In the genomic region with DNA sequence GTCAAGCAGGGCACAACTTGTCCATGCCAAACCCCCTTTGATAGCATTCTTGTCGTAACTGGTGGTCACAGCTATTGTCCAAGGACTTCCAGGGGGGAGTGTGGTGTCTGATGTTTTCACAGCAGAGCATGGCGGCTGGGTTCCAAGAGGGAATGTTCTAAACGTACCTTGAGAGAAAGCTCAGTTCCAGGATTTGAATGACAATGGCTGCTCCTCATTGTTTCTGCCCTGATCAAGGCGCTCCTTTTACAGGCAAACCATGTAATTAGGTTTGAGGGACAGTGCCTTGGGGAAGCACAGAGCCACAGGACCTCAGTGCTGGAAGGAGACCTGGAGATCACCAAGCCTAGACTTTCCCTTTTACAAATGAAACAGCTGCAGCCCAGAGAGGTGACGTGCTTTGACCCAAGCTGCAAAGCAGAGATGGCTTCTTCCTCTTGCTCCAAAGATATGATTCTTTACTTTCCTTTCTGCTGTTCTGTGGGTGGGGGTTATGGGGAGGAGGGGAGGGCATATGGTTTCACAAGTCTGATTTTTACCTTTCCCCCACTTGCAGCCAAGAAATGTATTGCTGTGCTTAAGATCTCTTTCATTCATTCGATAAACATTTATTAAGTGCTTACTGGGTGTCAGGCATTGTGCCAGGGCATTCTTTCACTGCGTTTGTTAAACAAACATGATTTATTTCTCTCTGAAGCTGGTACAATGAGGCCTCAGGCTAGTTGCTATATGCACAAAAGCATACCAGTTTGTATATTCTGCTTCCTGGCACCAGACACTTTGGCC, we compare ENCODE assay signal across 12 cellular contexts.
DNase-seq lines count a peak whose midpoint lies in the region; ATAC-seq and TF ChIP-seq lines count a peak whose summit lies in the region.
"Had no signal": no experiment of that assay in that cellular context is flagged by ENCODE, and none has a peak within 500 bp of the region (broad histone marks: within the 10 kb centered on the region; RNA-seq: fewer than 3 reads in every experiment).

No MANE protein-coding gene starts in this region.

- TF ChIP-seq CTCF in AG09319 (IDR thresholded peaks at IDR 0.05; ENCODE audit: low read depth, low read length) (no peak), astrocyte of the cerebellum (IDR thresholded peaks at IDR 0.05; ENCODE audit: low read depth, low read length, missing control alignments) (no peak), gastroesophageal sphincter (IDR thresholded peaks at IDR 0.05) (no peak)

- no peaks in the 10 kb centered on the region for H3K36me3 ChIP-seq in gastroesophageal sphincter
- H3K36me3 ChIP-seq: heart left ventricle had no signal

- no peak for TF ChIP-seq POLR2A in gastroesophageal sphincter (IDR thresholded peaks at IDR 0.05)

- H3K4me3 ChIP-seq in astrocyte of the cerebellum (ENCODE audit: low read depth, low read length) (no peak overlapping the region), gastroesophageal sphincter (no peak overlapping the region)
- H3K4me3 ChIP-seq: heart left ventricle had no signal

- no peak for TF ChIP-seq EP300 in gastroesophageal sphincter (IDR thresholded peaks at IDR 0.05)

- in situ Hi-C loops in astrocyte of the cerebellum (cut with HindIII; ENCODE audit: low sequenced_read_pairs) = no loop called here

- DNase-seq in AG09319 (ENCODE audit: extremely low read depth, low read depth) = peak; percentile 7
- peak; percentile 72 for DNase-seq in LoVo (ENCODE audit: low spot score)
- DNase-seq in astrocyte of the cerebellum (ENCODE audit: low read depth) = peak; percentile 62
- DNase-seq in kidney glomerular epithelial cell (lab: John Stamatoyannopoulos, UW) = peak; percentile 67
- DNase-seq in activated CD8-positive, alpha-beta memory T cell treated with anti-CD3 and anti-CD28 coated beads, Interleukin-2, amount 50 U/mL, for 4 hours = no peak
- DNase-seq in NCI-H2171 (lab: John Stamatoyannopoulos, UW) = no peak
- DNase-seq: Caco-2; heart left ventricle; stimulated activated CD4-positive, alpha-beta T cell treated with anti-CD3 and anti-CD28 coated beads, Interleukin-12 subunit alpha, Interleukin-12 subunit beta, amount 100 ng/mL, for 4 hours had no signal

- no peaks in the 10 kb centered on the region for H3K9me3 ChIP-seq in gastroesophageal sphincter
- H3K9me3 ChIP-seq: Caco-2, heart left ventricle had no signal

- peaks cover 0 to 8% (median 0%) of the 10 kb centered on the region in 3 donors for H3K4me1 ChIP-seq in gastroesophageal sphincter
- H3K4me1 ChIP-seq: heart left ventricle had no signal

- WGBS in gastroesophageal sphincter (ENCODE audit: low coverage in 1 of 2), 2 donors = 59 to 69% methylated on average over 7 of the region's 7 CpGs

- no peak overlapping the region for H3K27ac ChIP-seq in gastroesophageal sphincter
- H3K27ac ChIP-seq: heart left ventricle had no signal

- H3K27me3 ChIP-seq in gastroesophageal sphincter = no peaks in the 10 kb centered on the region
- H3K27me3 ChIP-seq: heart left ventricle had no signal

- ATAC-seq in gastroesophageal sphincter = no peak
- no peak for ATAC-seq in GM21717 (IDR thresholded peaks at IDR 0.05; ENCODE audit: unreplicated experiment)
- ATAC-seq: activated T-helper 17 cell treated with anti-CD3 and anti-CD28 coated beads, Interleukin-2, amount 50 U/mL, for 72 hours; heart left ventricle had no signal

Comparison
In these comparisons a context has a peak if more than half of its experiments do, and no peak if none do; other contexts are left out.
1. DNase-seq: peak in AG09319 (single experiment), LoVo (single experiment), astrocyte of the cerebellum (single experiment) and kidney glomerular epithelial cell (single experiment); none in activated CD8-positive, alpha-beta memory T cell treated with anti-CD3 and anti-CD28 coated beads, Interleukin-2, amount 50 U/mL, for 4 hours (single experiment) and NCI-H2171 (single experiment).